1 cellular context compared by ENCODE assay signal in the genomic region with DNA sequence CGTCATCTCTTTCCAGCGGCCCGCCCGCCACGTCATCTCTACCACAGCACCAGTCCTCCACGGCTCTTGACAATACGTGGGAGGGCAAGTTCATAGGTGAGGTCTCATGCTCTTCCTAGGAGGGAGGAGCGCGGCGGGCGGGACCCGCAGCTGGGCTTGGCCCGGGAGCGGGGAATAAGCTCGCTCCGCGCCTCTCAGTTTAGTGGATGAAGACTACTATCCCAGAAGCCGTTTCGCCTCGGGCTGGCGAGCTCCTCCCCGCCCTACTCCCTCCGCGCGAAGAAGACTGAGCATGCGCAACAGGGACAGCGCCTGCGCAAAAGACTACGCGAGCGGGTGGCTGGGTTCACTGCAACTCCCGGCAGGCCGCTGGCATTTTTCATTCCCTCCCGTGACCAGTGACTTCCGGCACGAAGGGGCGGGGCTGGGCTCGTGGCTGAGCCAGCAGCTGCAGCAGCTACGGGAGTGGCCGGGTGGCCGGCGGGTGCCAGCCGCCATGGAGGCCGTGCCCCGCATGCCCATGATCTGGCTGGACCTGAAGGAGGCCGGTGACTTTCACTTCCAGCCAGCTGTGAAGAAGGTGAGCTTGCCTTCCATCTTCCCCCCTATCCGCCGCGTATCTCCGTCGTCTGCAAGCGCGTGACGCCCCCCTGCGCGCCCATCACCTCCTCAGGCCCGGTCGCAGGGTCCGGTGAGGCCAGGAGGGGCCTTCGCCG.
TF ChIP-seq lines count a peak whose summit lies in the region.

A gene with protein sequence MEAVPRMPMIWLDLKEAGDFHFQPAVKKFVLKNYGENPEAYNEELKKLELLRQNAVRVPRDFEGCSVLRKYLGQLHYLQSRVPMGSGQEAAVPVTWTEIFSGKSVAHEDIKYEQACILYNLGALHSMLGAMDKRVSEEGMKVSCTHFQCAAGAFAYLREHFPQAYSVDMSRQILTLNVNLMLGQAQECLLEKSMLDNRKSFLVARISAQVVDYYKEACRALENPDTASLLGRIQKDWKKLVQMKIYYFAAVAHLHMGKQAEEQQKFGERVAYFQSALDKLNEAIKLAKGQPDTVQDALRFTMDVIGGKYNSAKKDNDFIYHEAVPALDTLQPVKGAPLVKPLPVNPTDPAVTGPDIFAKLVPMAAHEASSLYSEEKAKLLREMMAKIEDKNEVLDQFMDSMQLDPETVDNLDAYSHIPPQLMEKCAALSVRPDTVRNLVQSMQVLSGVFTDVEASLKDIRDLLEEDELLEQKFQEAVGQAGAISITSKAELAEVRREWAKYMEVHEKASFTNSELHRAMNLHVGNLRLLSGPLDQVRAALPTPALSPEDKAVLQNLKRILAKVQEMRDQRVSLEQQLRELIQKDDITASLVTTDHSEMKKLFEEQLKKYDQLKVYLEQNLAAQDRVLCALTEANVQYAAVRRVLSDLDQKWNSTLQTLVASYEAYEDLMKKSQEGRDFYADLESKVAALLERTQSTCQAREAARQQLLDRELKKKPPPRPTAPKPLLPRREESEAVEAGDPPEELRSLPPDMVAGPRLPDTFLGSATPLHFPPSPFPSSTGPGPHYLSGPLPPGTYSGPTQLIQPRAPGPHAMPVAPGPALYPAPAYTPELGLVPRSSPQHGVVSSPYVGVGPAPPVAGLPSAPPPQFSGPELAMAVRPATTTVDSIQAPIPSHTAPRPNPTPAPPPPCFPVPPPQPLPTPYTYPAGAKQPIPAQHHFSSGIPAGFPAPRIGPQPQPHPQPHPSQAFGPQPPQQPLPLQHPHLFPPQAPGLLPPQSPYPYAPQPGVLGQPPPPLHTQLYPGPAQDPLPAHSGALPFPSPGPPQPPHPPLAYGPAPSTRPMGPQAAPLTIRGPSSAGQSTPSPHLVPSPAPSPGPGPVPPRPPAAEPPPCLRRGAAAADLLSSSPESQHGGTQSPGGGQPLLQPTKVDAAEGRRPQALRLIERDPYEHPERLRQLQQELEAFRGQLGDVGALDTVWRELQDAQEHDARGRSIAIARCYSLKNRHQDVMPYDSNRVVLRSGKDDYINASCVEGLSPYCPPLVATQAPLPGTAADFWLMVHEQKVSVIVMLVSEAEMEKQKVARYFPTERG (N-terminal part only) (plus strand): TSS at position 421 of the 716 bp plus-strand sequence. CDS start 76 bp downstream, at position 497.

TF ChIP-seq in K562, 482 proteins besides CTCF, POLR2A, EP300 and RAD21 (continued from another document and continues in another):
- TF ChIP-seq FOXO4 (CRISPR knock-in tag; IDR thresholded peaks at IDR 0.05): 0 out of 2 replicates have a peak, but pooled peaks have one; percentile 59
- TF ChIP-seq ZNF280A (IDR thresholded peaks at IDR 0.05; ENCODE audit: low read depth, partially characterized antibody): no peak
- TF ChIP-seq SMAD3 (CRISPR knock-in tag; conservative IDR thresholded peaks at IDR 0.05): no peak
- no peak for TF ChIP-seq NR3C1 (CRISPR knock-in tag; IDR thresholded peaks at IDR 0.05)
- TF ChIP-seq ZNF583 (CRISPR knock-in tag; IDR thresholded peaks at IDR 0.05): peak; percentile 82
- no peak for TF ChIP-seq SRSF7 (optimal IDR thresholded peaks at IDR 0.05; ENCODE audit: low read depth, low read length)
- TF ChIP-seq ZC3H11A (IDR thresholded peaks at IDR 0.05; ENCODE audit: low read depth, low read length): no peak; the same call in 1 of the 2 replicates
- TF ChIP-seq TCF3 (CRISPR knock-in tag; IDR thresholded peaks at IDR 0.05): no peak; the same call in 1 of the 2 replicates
- no peak for TF ChIP-seq MAFF (IDR thresholded peaks at IDR 0.05; ENCODE audit: low read length)
- TF ChIP-seq CHD1 (IDR thresholded peaks at IDR 0.05; ENCODE audit: low read length): peak; percentile 98
- TF ChIP-seq TCF7L2 (IDR thresholded peaks at IDR 0.05; ENCODE audit: low read depth, low read length): no peak
- peak in 1 of 2 experiments; percentile 49; a peak in 1 of 3 replicates for TF ChIP-seq CBX3 (IDR thresholded peaks at IDR 0.05; ENCODE audit: borderline replicate concordance in 1 of 2, low read length in 2 of 2)
- peak; percentile 93 for TF ChIP-seq HLTF (IDR thresholded peaks at IDR 0.05)
- no peak; the same call in none of the 2 replicates for TF ChIP-seq NFRKB (IDR thresholded peaks at IDR 0.05; ENCODE audit: low read depth)
- TF ChIP-seq ZNF75A (CRISPR knock-in tag; IDR thresholded peaks at IDR 0.05): no peak
- TF ChIP-seq, protein P1, sequence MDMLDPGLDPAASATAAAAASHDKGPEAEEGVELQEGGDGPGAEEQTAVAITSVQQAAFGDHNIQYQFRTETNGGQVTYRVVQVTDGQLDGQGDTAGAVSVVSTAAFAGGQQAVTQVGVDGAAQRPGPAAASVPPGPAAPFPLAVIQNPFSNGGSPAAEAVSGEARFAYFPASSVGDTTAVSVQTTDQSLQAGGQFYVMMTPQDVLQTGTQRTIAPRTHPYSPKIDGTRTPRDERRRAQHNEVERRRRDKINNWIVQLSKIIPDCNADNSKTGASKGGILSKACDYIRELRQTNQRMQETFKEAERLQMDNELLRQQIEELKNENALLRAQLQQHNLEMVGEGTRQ (CRISPR knock-in tag; IDR thresholded peaks at IDR 0.05): peak; percentile 92
- no peak for TF ChIP-seq ZNF408 (CRISPR knock-in tag; IDR thresholded peaks at IDR 0.05; ENCODE audit: low read depth)
- TF ChIP-seq POLR2G (IDR thresholded peaks at IDR 0.05; ENCODE audit: low read depth, low read length): peak; percentile 94
- no peak for TF ChIP-seq ZNF3 (CRISPR knock-in tag; IDR thresholded peaks at IDR 0.05)
- TF ChIP-seq ZBTB26 (CRISPR knock-in tag; IDR thresholded peaks at IDR 0.05): peak; percentile 67; the same call in 1 of the 2 replicates
- no peak for TF ChIP-seq STAT5B (CRISPR knock-in tag; IDR thresholded peaks at IDR 0.05)
- TF ChIP-seq POLR2H (tag; IDR thresholded peaks at IDR 0.05; ENCODE audit: low read depth): peak; percentile 82
- TF ChIP-seq TRIM24 (IDR thresholded peaks at IDR 0.05): peak in 1 of 2 experiments; percentile 62; a peak in 2 of 4 replicates
- no peak for TF ChIP-seq SRSF9 (IDR thresholded peaks at IDR 0.05; ENCODE audit: borderline replicate concordance, low read depth, low read length)
- TF ChIP-seq, protein P2, sequence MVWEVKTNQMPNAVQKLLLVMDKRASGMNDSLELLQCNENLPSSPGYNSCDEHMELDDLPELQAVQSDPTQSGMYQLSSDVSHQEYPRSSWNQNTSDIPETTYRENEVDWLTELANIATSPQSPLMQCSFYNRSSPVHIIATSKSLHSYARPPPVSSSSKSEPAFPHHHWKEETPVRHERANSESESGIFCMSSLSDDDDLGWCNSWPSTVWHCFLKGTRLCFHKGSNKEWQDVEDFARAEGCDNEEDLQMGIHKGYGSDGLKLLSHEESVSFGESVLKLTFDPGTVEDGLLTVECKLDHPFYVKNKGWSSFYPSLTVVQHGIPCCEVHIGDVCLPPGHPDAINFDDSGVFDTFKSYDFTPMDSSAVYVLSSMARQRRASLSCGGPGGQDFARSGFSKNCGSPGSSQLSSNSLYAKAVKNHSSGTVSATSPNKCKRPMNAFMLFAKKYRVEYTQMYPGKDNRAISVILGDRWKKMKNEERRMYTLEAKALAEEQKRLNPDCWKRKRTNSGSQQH (CRISPR knock-in tag; IDR thresholded peaks at IDR 0.05): 0 out of 2 replicates have a peak, but pooled peaks have one; percentile 76
- TF ChIP-seq SAP30 (IDR thresholded peaks at IDR 0.05; ENCODE audit: borderline replicate concordance, insufficient read depth, low read depth, low read length, poor library complexity, severe bottlenecking): peak; percentile 96
- TF ChIP-seq, protein P3, sequence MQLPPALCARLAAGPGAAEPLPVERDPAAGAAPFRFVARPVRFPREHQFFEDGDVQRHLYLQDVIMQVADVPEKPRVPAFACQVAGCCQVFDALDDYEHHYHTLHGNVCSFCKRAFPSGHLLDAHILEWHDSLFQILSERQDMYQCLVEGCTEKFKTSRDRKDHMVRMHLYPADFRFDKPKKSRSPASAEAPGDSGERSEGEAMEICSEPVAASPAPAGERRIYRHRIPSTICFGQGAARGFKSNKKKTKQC (CRISPR knock-in tag; IDR thresholded peaks at IDR 0.05): peak; percentile 91; the same call in 1 of the 2 replicates
- peak; percentile 25 for TF ChIP-seq PCBP1 (IDR thresholded peaks at IDR 0.05; ENCODE audit: low read depth, low read length, poor library complexity, severe bottlenecking)
- peak; percentile 95 for TF ChIP-seq MEIS2 (IDR thresholded peaks at IDR 0.05; ENCODE audit: partially characterized antibody)
- peak; percentile 75; the same call in 1 of the 2 replicates for TF ChIP-seq ZNF584 (CRISPR knock-in tag; IDR thresholded peaks at IDR 0.05; ENCODE audit: low read depth)
- TF ChIP-seq ZNF436 (CRISPR knock-in tag; IDR thresholded peaks at IDR 0.05): no peak
- TF ChIP-seq ZNF24 (IDR thresholded peaks at IDR 0.05): no peak
- no peak for TF ChIP-seq CEBPZ (IDR thresholded peaks at IDR 0.05; ENCODE audit: borderline replicate concordance, low read depth, low read length)
- TF ChIP-seq EGR1 (conservative IDR thresholded peaks at IDR 0.05): peak; percentile 88
- TF ChIP-seq RUNX1 (IDR thresholded peaks at IDR 0.05; ENCODE audit: low read depth): no peak; the same call in 1 of the 2 replicates
- no peak for TF ChIP-seq HOMEZ (CRISPR knock-in tag; IDR thresholded peaks at IDR 0.05)
- no peak for TF ChIP-seq FOXJ3 (CRISPR knock-in tag; IDR thresholded peaks at IDR 0.05)
- no peak for TF ChIP-seq ZFP30 (CRISPR knock-in tag; IDR thresholded peaks at IDR 0.05; ENCODE audit: borderline replicate concordance)
- no peak for TF ChIP-seq ZNF174 (CRISPR knock-in tag; IDR thresholded peaks at IDR 0.05)
- peak; percentile 55 for TF ChIP-seq FIP1L1 (IDR thresholded peaks at IDR 0.05; ENCODE audit: low read depth, low read length, poor library complexity, severe bottlenecking)
- TF ChIP-seq, protein P4, sequence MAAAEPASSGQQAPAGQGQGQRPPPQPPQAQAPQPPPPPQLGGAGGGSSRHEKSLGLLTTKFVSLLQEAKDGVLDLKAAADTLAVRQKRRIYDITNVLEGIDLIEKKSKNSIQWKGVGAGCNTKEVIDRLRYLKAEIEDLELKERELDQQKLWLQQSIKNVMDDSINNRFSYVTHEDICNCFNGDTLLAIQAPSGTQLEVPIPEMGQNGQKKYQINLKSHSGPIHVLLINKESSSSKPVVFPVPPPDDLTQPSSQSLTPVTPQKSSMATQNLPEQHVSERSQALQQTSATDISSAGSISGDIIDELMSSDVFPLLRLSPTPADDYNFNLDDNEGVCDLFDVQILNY (CRISPR knock-in tag; IDR thresholded peaks at IDR 0.05): peak; percentile 84
- TF ChIP-seq ZNF766 (CRISPR knock-in tag; conservative IDR thresholded peaks at IDR 0.05): 0 out of 2 replicates have a peak, but pooled peaks have one; percentile 24
